In genomic region chr6:19860235-19860877, GRCh38 we compare ENCODE assay signal across 25 cellular contexts. TPM values are rescaled to one million over a fixed set of nuclear protein-coding genes. Genes with fewer than 3 reads are reported as not detected.
DNase-seq lines count a peak whose midpoint lies in the region; ATAC-seq and TF ChIP-seq lines count a peak whose summit lies in the region.
"Had no signal": no experiment of that assay in that cellular context is flagged by ENCODE, and none has a peak within 500 bp of the region (broad histone marks: within the 10 kb centered on the region; RNA-seq: fewer than 3 reads in every experiment).

No MANE protein-coding gene starts in this region.

- no peaks in the 10 kb centered on the region for H3K9me3 ChIP-seq in mucosa of descending colon
- H3K9me3 ChIP-seq: Caco-2, gastrocnemius medialis, right lobe of liver, uterus had no signal

- no peak overlapping the region for H3K4me3 Mint-ChIP-seq in activated T-cell treated with anti-CD3 and anti-CD28 coated beads, Interleukin-2, amount 50 U/mL, for 72 hours
- H3K4me3 Mint-ChIP-seq: activated CD4-positive, alpha-beta memory T cell treated with anti-CD3 and anti-CD28 coated beads for 36 hours; activated naive CD8-positive, alpha-beta T cell treated with anti-CD3 and anti-CD28 coated beads, Interleukin-2, amount 10 ng/mL, durations not matched to agents 7 days and 5 days; H9; T-helper 1 cell treated with Interleukin-12 subunit alpha and Interleukin-12 subunit beta and Interleukin-4 antibody, amounts not matched to agents 30 μg/mL and 1 μg/mL, for 36 hours had no signal

- H3K36me3 ChIP-seq in mucosa of descending colon (ENCODE audit: low read depth) = no peaks in the 10 kb centered on the region
- H3K36me3 ChIP-seq: brain microvascular endothelial cell, gastrocnemius medialis, right lobe of liver, uterus, WERI-Rb-1 had no signal

- DNase-seq in COR-L47 (lab: John Stamatoyannopoulos, UW) (peak; percentile 61), HT-29 (ENCODE audit: low spot score) (peak; percentile 78), NCI-H774 (lab: John Stamatoyannopoulos, UW) (peak; percentile 22), mucosa of descending colon (peak in 1 of 3 donors; percentile 77), SIG-M5 treated with dmso at 0.1 percent for 504 hours (lab: John Stamatoyannopoulos, UW; ENCODE audit: unreplicated experiment) (no peak)
- DNase-seq in stimulated activated naive CD4-positive, alpha-beta T cell treated with Interleukin-2 at 50 U/mL for 16 hours (lab: John Stamatoyannopoulos, UW) = no peak
- no peak for DNase-seq in activated T-cell treated with anti-CD3 and anti-CD28 coated beads, Interleukin-2, amount 50 U/mL, for 72 hours
- DNase-seq: activated CD4-positive, alpha-beta memory T cell treated with anti-CD3 and anti-CD28 coated beads for 36 hours; activated naive CD8-positive, alpha-beta T cell treated with anti-CD3 and anti-CD28 coated beads, Interleukin-2, amount 10 ng/mL, durations not matched to agents 7 days and 5 days; activated T-cell treated with anti-CD3 and anti-CD28 coated beads, Interleukin-2, amount 50 U/mL, for 48 hours; brain microvascular endothelial cell; Caco-2; gastrocnemius medialis; GF-D8; H9; IMR-90; MM.1S; nucleus accumbens; right lobe of liver; stimulated activated naive CD4-positive, alpha-beta T cell; uterus; WERI-Rb-1 had no signal

- H3K4me3 ChIP-seq in mucosa of descending colon = no peak overlapping the region
- H3K4me3 ChIP-seq: gastrocnemius medialis, right lobe of liver, uterus had no signal

- ATAC-seq in mucosa of descending colon (peak; percentile 91), GM18519 (IDR thresholded peaks at IDR 0.05; ENCODE audit: low FRiP score, unreplicated experiment) (no peak)
- ATAC-seq in activated T-cell treated with anti-CD3 and anti-CD28 coated beads, Interleukin-2, amount 50 U/mL, for 72 hours (replicated peaks in 1 of 2) = no peak
- ATAC-seq: gastrocnemius medialis, right lobe of liver, Right ventricle myocardium inferior had no signal

- intact Hi-C loops in mucosa of descending colon (cut with DNase I, micrococcal nuclease) = no loop called here

- no peak overlapping the region for H3K27ac Mint-ChIP-seq in activated T-cell treated with anti-CD3 and anti-CD28 coated beads, Interleukin-2, amount 50 U/mL, for 72 hours
- H3K27ac Mint-ChIP-seq: activated CD4-positive, alpha-beta memory T cell treated with anti-CD3 and anti-CD28 coated beads for 36 hours; activated naive CD8-positive, alpha-beta T cell treated with anti-CD3 and anti-CD28 coated beads, Interleukin-2, amount 10 ng/mL, durations not matched to agents 7 days and 5 days; H9; T-helper 1 cell treated with Interleukin-12 subunit alpha and Interleukin-12 subunit beta and Interleukin-4 antibody, amounts not matched to agents 30 μg/mL and 1 μg/mL, for 36 hours had no signal

- H3K36me3 Mint-ChIP-seq in activated T-cell treated with anti-CD3 and anti-CD28 coated beads, Interleukin-2, amount 50 U/mL, for 72 hours (ENCODE audit: insufficient read depth in 2 of 2) = no peaks in the 10 kb centered on the region
- H3K36me3 Mint-ChIP-seq: activated CD4-positive, alpha-beta memory T cell treated with anti-CD3 and anti-CD28 coated beads for 36 hours; activated naive CD8-positive, alpha-beta T cell treated with anti-CD3 and anti-CD28 coated beads, Interleukin-2, amount 10 ng/mL, durations not matched to agents 7 days and 5 days had no signal

- TF ChIP-seq CTCF in mucosa of descending colon (IDR thresholded peaks at IDR 0.05) = no peak

- no peaks in the 10 kb centered on the region for H3K9me3 Mint-ChIP-seq in activated T-cell treated with anti-CD3 and anti-CD28 coated beads, Interleukin-2, amount 50 U/mL, for 72 hours
- H3K9me3 Mint-ChIP-seq: activated CD4-positive, alpha-beta memory T cell treated with anti-CD3 and anti-CD28 coated beads for 36 hours; activated naive CD8-positive, alpha-beta T cell treated with anti-CD3 and anti-CD28 coated beads, Interleukin-2, amount 10 ng/mL, durations not matched to agents 7 days and 5 days; H9; T-helper 1 cell treated with Interleukin-12 subunit alpha and Interleukin-12 subunit beta and Interleukin-4 antibody, amounts not matched to agents 30 μg/mL and 1 μg/mL, for 36 hours had no signal

- no peaks in the 10 kb centered on the region for H3K27me3 Mint-ChIP-seq in activated T-cell treated with anti-CD3 and anti-CD28 coated beads, Interleukin-2, amount 50 U/mL, for 72 hours (ENCODE audit: low read depth)
- H3K27me3 Mint-ChIP-seq: activated CD4-positive, alpha-beta memory T cell treated with anti-CD3 and anti-CD28 coated beads for 36 hours; activated naive CD8-positive, alpha-beta T cell treated with anti-CD3 and anti-CD28 coated beads, Interleukin-2, amount 10 ng/mL, durations not matched to agents 7 days and 5 days had no signal

- H3K4me1 Mint-ChIP-seq in activated T-cell treated with anti-CD3 and anti-CD28 coated beads, Interleukin-2, amount 50 U/mL, for 72 hours (ENCODE audit: low read depth) = no peaks in the 10 kb centered on the region
- H3K4me1 Mint-ChIP-seq: activated naive CD8-positive, alpha-beta T cell treated with anti-CD3 and anti-CD28 coated beads, Interleukin-2, amount 10 ng/mL, durations not matched to agents 7 days and 5 days had no signal

- H3K4me1 ChIP-seq in mucosa of descending colon (ENCODE audit: low read depth) = no peaks in the 10 kb centered on the region
- H3K4me1 ChIP-seq: Caco-2, gastrocnemius medialis, right lobe of liver, uterus had no signal

RNA-seq across cellular contexts. Expression of gene ID4, which starts 23.2 kb away (rescaled TPM):
- not detected in 2 replicates for total RNA-seq in HT-29 (2014; rRNA removed; shearing (Covaris generic))
- total RNA-seq in mucosa of descending colon = 1 to 10 TPM; 3.0 to 7.4 (median 4.7) TPM
- not detected for total RNA-seq in activated T-cell treated with anti-CD3 and anti-CD28 coated beads, Interleukin-2, amount 50 U/mL, for 72 hours
- total RNA-seq: activated CD4-positive, alpha-beta memory T cell treated with anti-CD3 and anti-CD28 coated beads for 36 hours; activated naive CD8-positive, alpha-beta T cell treated with anti-CD3 and anti-CD28 coated beads, Interleukin-2, amount 10 ng/mL, durations not matched to agents 7 days and 5 days; Caco-2 had no signal

Comparison
In these comparisons a context has a peak if more than half of its experiments do, and no peak if none do; other contexts are left out.
1. DNase-seq: peak in COR-L47 (single experiment), HT-29 (single experiment) and NCI-H774 (single experiment); none in stimulated activated naive CD4-positive, alpha-beta T cell treated with Interleukin-2 at 50 U/mL for 16 hours (single experiment), SIG-M5 treated with dmso at 0.1 percent for 504 hours (single experiment) and activated T-cell treated with anti-CD3 and anti-CD28 coated beads, Interleukin-2, amount 50 U/mL, for 72 hours (0 of 2).